20 cellular contexts compared by ENCODE assay signal in genomic region chr5:158522001-158522400, GRCh38.
DNase-seq lines count a peak whose midpoint lies in the region; ATAC-seq and TF ChIP-seq lines count a peak whose summit lies in the region.
"Had no signal": no experiment of that assay in that cellular context is flagged by ENCODE, and none has a peak within 500 bp of the region (broad histone marks: within the 10 kb centered on the region; RNA-seq: fewer than 3 reads in every experiment).

No MANE protein-coding gene starts in this region.

- H3K27ac Mint-ChIP-seq in nephron, result peak overlapping the region in 2 of 3 experiments; percentile 56 to 74
- H3K27ac Mint-ChIP-seq in activated CD4-positive, alpha-beta T cell treated with anti-CD3 and anti-CD28 coated beads for 36 hours, result no peak overlapping the region
- H3K27ac Mint-ChIP-seq: activated naive CD8-positive, alpha-beta T cell had no signal

- CTCF ChIA-PET in activated CD4-positive, alpha-beta T cell treated with anti-CD3 and anti-CD28 coated beads for 36 hours (lab: Charles Lee), result no interaction called here

- TF ChIP-seq CTCF in cardiac fibroblast (IDR thresholded peaks at IDR 0.05; ENCODE audit: low read depth, low read length) (no peak), nephron (IDR thresholded peaks at IDR 0.05; ENCODE audit: unreplicated experiment in 3 of 3) (no peak), Peyer's patch (IDR thresholded peaks at IDR 0.05) (no peak)

- H3K4me1 ChIP-seq in Peyer's patch, result no peaks in the 10 kb centered on the region

- H3K4me3 Mint-ChIP-seq in nephron, result no peak overlapping the region
- H3K4me3 Mint-ChIP-seq in activated CD4-positive, alpha-beta T cell treated with anti-CD3 and anti-CD28 coated beads for 36 hours, result no peak overlapping the region
- H3K4me3 Mint-ChIP-seq: activated naive CD8-positive, alpha-beta T cell had no signal

- H3K36me3 Mint-ChIP-seq in nephron (ENCODE audit: low read depth), result no peaks in the 10 kb centered on the region
- no peaks in the 10 kb centered on the region for H3K36me3 Mint-ChIP-seq in activated CD4-positive, alpha-beta T cell treated with anti-CD3 and anti-CD28 coated beads for 36 hours (ENCODE audit: low read depth)
- H3K36me3 Mint-ChIP-seq: activated naive CD8-positive, alpha-beta T cell had no signal

- no peak for ATAC-seq in activated CD4-positive, alpha-beta T cell treated with anti-CD3 and anti-CD28 coated beads for 36 hours
- no peak for ATAC-seq in HG02938 (IDR thresholded peaks at IDR 0.05; ENCODE audit: unreplicated experiment)

- TF ChIP-seq POLR2A in Peyer's patch (IDR thresholded peaks at IDR 0.05), result no peak

- intact Hi-C loops in activated CD4-positive, alpha-beta T cell treated with anti-CD3 and anti-CD28 coated beads for 36 hours (cut with DNase I, micrococcal nuclease), result no loop called here

- no peaks in the 10 kb centered on the region for H3K36me3 ChIP-seq in Peyer's patch
- H3K36me3 ChIP-seq: BLaER1, left lung had no signal

- H3K27ac ChIP-seq in Peyer's patch, result no peak overlapping the region
- H3K27ac ChIP-seq: BLaER1, left lung, testis had no signal

- no peaks in the 10 kb centered on the region for H3K9me3 ChIP-seq in Peyer's patch
- H3K9me3 ChIP-seq: left lung, testis had no signal

- H3K4me1 Mint-ChIP-seq in nephron, result peaks cover 19% of the 10 kb centered on the region
- H3K4me1 Mint-ChIP-seq in activated CD4-positive, alpha-beta T cell treated with anti-CD3 and anti-CD28 coated beads for 36 hours, result peaks cover 3% of the 10 kb centered on the region

- H3K9me3 Mint-ChIP-seq in nephron, result no peaks in the 10 kb centered on the region
- no peaks in the 10 kb centered on the region for H3K9me3 Mint-ChIP-seq in activated CD4-positive, alpha-beta T cell treated with anti-CD3 and anti-CD28 coated beads for 36 hours (ENCODE audit: low read depth)

- DNase-seq in GM03348 (ENCODE audit: low spot score), result peak; percentile 60
- DNase-seq in NCI-H460 (ENCODE audit: extremely low read depth, low read depth), result peak; percentile 32
- peak; percentile 38 to 65 for DNase-seq in cardiac fibroblast (ENCODE audit: low read depth in 2 of 2)
- no peak for DNase-seq in activated CD4-positive, alpha-beta T cell treated with anti-CD3 and anti-CD28 coated beads for 36 hours
- no peak for DNase-seq in Peyer's patch
- DNase-seq in activated CD8-positive, alpha-beta memory T cell treated with anti-CD3 and anti-CD28 coated beads, Interleukin-2, amount 50 U/mL, for 48 hours, result no peak
- DNase-seq: activated CD4-positive, alpha-beta T cell treated with anti-CD3 and anti-CD28 coated beads, Interleukin-2, amount 50 U/mL, for 4 hours; activated T-cell treated with anti-CD3 and anti-CD28 coated beads, Interleukin-2, amount 50 U/mL, for 1 hour; caudate nucleus; effector memory CD4-positive, alpha-beta T cell; left lung; NCI-H1930; NCI-H774; occipital lobe; stimulated activated CD4-positive, alpha-beta T cell treated with anti-CD3 and anti-CD28 coated beads, Interleukin-4, amount 100 ng/mL, for 24 hours; testis had no signal

- H3K4me3 ChIP-seq in cardiac fibroblast (replicated peaks in 1 of 2; ENCODE audit: low read depth in 2 of 2, low read length in 2 of 2) (no peak overlapping the region), Peyer's patch (no peak overlapping the region)
- H3K4me3 ChIP-seq: BLaER1, left lung, testis had no signal

- no peaks in the 10 kb centered on the region for H3K27me3 ChIP-seq in Peyer's patch
- H3K27me3 ChIP-seq: BLaER1, left lung, testis had no signal

- POLR2A ChIA-PET in activated CD4-positive, alpha-beta T cell treated with anti-CD3 and anti-CD28 coated beads for 36 hours (lab: Charles Lee), result no interaction called here

- H3K27me3 Mint-ChIP-seq in nephron (ENCODE audit: low read depth), result no peaks in the 10 kb centered on the region
- no peaks in the 10 kb centered on the region for H3K27me3 Mint-ChIP-seq in activated CD4-positive, alpha-beta T cell treated with anti-CD3 and anti-CD28 coated beads for 36 hours
- H3K27me3 Mint-ChIP-seq: activated naive CD8-positive, alpha-beta T cell had no signal

Comparison
In these comparisons a context has a peak if more than half of its experiments do, and no peak if none do; other contexts are left out.
1. DNase-seq: peak in GM03348 (single experiment), NCI-H460 (single experiment) and cardiac fibroblast (2 of 2); none in activated CD4-positive, alpha-beta T cell treated with anti-CD3 and anti-CD28 coated beads for 36 hours (single experiment), Peyer's patch (0 of 3) and activated CD8-positive, alpha-beta memory T cell treated with anti-CD3 and anti-CD28 coated beads, Interleukin-2, amount 50 U/mL, for 48 hours (single experiment).